In the genomic region with DNA sequence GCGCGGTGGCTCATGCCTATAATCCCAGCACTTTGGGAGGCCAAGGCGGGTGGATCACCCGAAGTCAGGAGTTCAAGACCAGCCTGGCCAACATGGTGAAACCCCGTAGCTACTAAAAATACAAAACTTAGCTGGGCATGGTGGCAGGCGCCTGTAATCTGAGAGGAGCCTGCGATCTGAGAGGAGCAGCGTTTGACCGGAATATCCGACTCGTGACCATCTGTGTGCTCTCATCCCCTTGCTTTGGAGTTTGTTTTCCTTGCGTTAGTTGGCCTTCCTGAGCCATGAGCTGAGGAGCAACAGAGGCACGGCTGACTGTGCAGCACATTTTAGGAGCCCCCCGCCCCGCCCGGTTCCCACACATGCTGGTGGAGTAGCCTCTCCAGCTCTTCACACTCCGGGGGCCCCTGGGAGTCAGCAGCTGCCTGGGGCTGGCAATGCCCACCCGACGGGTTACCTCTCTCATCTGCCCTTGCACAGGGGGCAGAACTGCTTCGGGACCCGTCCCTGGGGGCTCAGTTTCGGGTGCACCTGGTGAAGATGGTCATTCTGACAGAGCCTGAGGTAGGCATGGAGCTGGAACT, we compare ENCODE assay signal across 27 cellular contexts. TPM values are rescaled to one million over a fixed set of nuclear protein-coding genes. Genes with fewer than 3 reads are reported as not detected.
"Had no signal": no experiment of that assay in that cellular context is flagged by ENCODE, and none has a peak within 500 bp of the region (broad histone marks: within the 10 kb centered on the region; RNA-seq: fewer than 3 reads in every experiment).

No MANE protein-coding gene starts in this region.

- H3K9me3 Mint-ChIP-seq: immature natural killer cell; mesothelial cell of epicardium; naive B cell; natural killer cell; neural progenitor cell; stimulated activated memory B cell treated with anti-CD40 and anti-IgM and Interleukin-4, amounts not matched to agents 10 μg/mL and 1 μg/mL and 100 μg/mL, for 72 hours had no signal

- H3K9me3 ChIP-seq: left ventricle myocardium inferior, ovary, spleen, stomach, testis, thyroid gland, transverse colon, upper lobe of left lung, vagina had no signal

- H3K27ac ChIP-seq: left ventricle myocardium inferior, neural progenitor cell, ovary, spleen, stomach, testis, thyroid gland, transverse colon, upper lobe of left lung, vagina had no signal

- H3K4me1 ChIP-seq: neural progenitor cell, testis had no signal

- H3K36me3 ChIP-seq: neural progenitor cell, ovary, spleen, stomach, thyroid gland, transverse colon, upper lobe of left lung, vagina had no signal

- H3K4me3 Mint-ChIP-seq: immature natural killer cell; mesothelial cell of epicardium; natural killer cell; nephron progenitor cell; neural progenitor cell; stimulated activated memory B cell treated with anti-CD40 and anti-IgM and Interleukin-4, amounts not matched to agents 10 μg/mL and 1 μg/mL and 100 μg/mL, for 72 hours had no signal

- H3K4me2 ChIP-seq: neural progenitor cell had no signal

- ATAC-seq: natural killer cell; right cardiac atrium; sciatic nerve; stimulated activated memory B cell treated with anti-CD40 and anti-IgM and Interleukin-4, amounts not matched to agents 10 μg/mL and 1 μg/mL and 100 μg/mL, for 72 hours; stimulated activated naive CD8-positive, alpha-beta T cell treated with anti-CD3 and anti-CD28 coated beads, Interleukin-15, Interleukin-2, amounts not matched to agents 100 U/mL and 50 U/mL, for 24 hours had no signal

- H3K9ac ChIP-seq: neural progenitor cell had no signal

- H3K27ac Mint-ChIP-seq: immature natural killer cell; mesothelial cell of epicardium; naive B cell; natural killer cell; nephron progenitor cell; neural progenitor cell; progenitor cell of endocrine pancreas; stimulated activated memory B cell treated with anti-CD40 and anti-IgM and Interleukin-4, amounts not matched to agents 10 μg/mL and 1 μg/mL and 100 μg/mL, for 72 hours had no signal

- H3K27me3 ChIP-seq: ovary, testis, thyroid gland, vagina had no signal

- DNase-seq: hypothalamus; immature natural killer cell; kidney; left ventricle myocardium inferior; mesendoderm; naive B cell; natural killer cell; nephron progenitor cell; ovary; retina; spleen; stimulated activated CD4-positive, alpha-beta T cell treated with anti-CD3 and anti-CD28 coated beads, Interleukin-4, amount 100 ng/mL, for 24 hours; stimulated activated naive CD8-positive, alpha-beta T cell treated with anti-CD3 and anti-CD28 coated beads, Interleukin-15, Interleukin-2, amounts not matched to agents 100 U/mL and 50 U/mL, for 24 hours; testis; thyroid gland; transverse colon; upper lobe of left lung had no signal

- H3K4me3 ChIP-seq: left ventricle myocardium inferior, lung, neural progenitor cell, ovary, spleen, stomach, testis, thyroid gland, transverse colon, upper lobe of left lung, vagina had no signal

- H3K36me3 Mint-ChIP-seq: immature natural killer cell; naive B cell; natural killer cell; neural progenitor cell; stimulated activated memory B cell treated with anti-CD40 and anti-IgM and Interleukin-4, amounts not matched to agents 10 μg/mL and 1 μg/mL and 100 μg/mL, for 72 hours had no signal

- H2AFZ ChIP-seq: neural progenitor cell had no signal

RNA-seq across cellular contexts. Expression of a gene that starts 49.0 kb away (rescaled TPM):
- total RNA-seq: left ventricle myocardium inferior, omental fat pad, stomach, vagina had no signal
